ENCODE assay signal across 8 cellular contexts in the genomic region with DNA sequence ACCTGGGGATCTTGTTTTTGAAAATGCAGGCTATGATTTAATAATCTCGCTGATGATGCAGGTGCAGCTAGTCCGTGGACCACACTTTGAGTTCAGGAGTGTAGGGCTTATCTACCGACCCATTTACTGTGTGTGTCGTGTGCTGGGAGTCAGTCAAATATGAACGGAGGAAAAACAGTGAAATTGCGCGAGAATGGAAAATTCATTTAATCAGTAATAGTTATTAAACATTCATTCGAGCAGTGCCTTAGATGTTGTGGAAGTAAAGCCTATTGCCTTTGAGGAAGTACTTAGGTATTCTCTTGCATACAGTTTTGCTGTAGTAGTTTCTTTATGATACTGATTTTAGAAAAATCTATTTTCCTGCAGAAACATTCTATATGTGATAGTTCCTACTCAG. TPM values are rescaled to one million over a fixed set of nuclear protein-coding genes. Genes with fewer than 3 reads are reported as not detected.
DNase-seq lines count a peak whose midpoint lies in the region; ATAC-seq and TF ChIP-seq lines count a peak whose summit lies in the region.

No MANE protein-coding gene starts in this region.

- peak overlapping the region; percentile 85 for H3K27ac Mint-ChIP-seq in activated naive CD4-positive, alpha-beta T cell treated with anti-CD3 and anti-CD28 coated beads, Interleukin-2, amount 50 U/mL, for 24 hours

- no peak for TF ChIP-seq CTCF in right lobe of liver (IDR thresholded peaks at IDR 0.05)
- TF ChIP-seq CTCF in upper lobe of left lung (IDR thresholded peaks at IDR 0.05): no peak

- H3K27me3 Mint-ChIP-seq in activated naive CD4-positive, alpha-beta T cell treated with anti-CD3 and anti-CD28 coated beads, Interleukin-2, amount 50 U/mL, for 24 hours: no peaks in the 10 kb centered on the region

- peak overlapping the region; percentile 98 for H3K4me3 Mint-ChIP-seq in activated naive CD4-positive, alpha-beta T cell treated with anti-CD3 and anti-CD28 coated beads, Interleukin-2, amount 50 U/mL, for 24 hours

- H3K4me1 ChIP-seq in adipocyte (ENCODE audit: control insufficient read depth, insufficient read depth, low read length) (peaks cover 56% of the 10 kb centered on the region), right lobe of liver (peaks cover 0 to 34% (median 2%) of the 10 kb centered on the region in 4 donors), upper lobe of left lung (peaks cover 42 to 60% (median 46%) of the 10 kb centered on the region in 4 donors)

- intact Hi-C loops in right lobe of liver (cut with DNase I): loop anchor here in 1 of 2 donors (5.0 kb wide), 1 partner anchor 103 kb away; a partner anchor contains a TSS

- no peak for ATAC-seq in right lobe of liver
- no peak for ATAC-seq in upper lobe of left lung (ENCODE audit: low FRiP score in 2 of 2)

- H3K9ac ChIP-seq in adipocyte (ENCODE audit: low read length): peak overlapping the region; percentile 92

- H3K4me3 ChIP-seq in adipocyte (ENCODE audit: low read length) (peak overlapping the region; percentile 97), right lobe of liver (peak overlapping the region; percentile 50 to 76 (median 76)), upper lobe of left lung (peak overlapping the region; percentile 79 to 96 (median 92))

- H3K27me3 ChIP-seq in adipocyte (replicated peaks; ENCODE audit: control insufficient read depth, insufficient read depth, low read length): no peaks in the 10 kb centered on the region
- H3K27me3 ChIP-seq in right lobe of liver: no peaks in the 10 kb centered on the region
- H3K27me3 ChIP-seq in upper lobe of left lung: no peaks in the 10 kb centered on the region

- peaks cover 67% of the 10 kb centered on the region for H3K4me1 Mint-ChIP-seq in activated naive CD4-positive, alpha-beta T cell treated with anti-CD3 and anti-CD28 coated beads, Interleukin-2, amount 50 U/mL, for 24 hours

- no peak for TF ChIP-seq EP300 in upper lobe of left lung (IDR thresholded peaks at IDR 0.05)

- H3K27ac ChIP-seq in right lobe of liver (peak overlapping the region; percentile 90 to 96 (median 94)), upper lobe of left lung (peak overlapping the region; percentile 95 to 99 (median 97))

- H3K36me3 ChIP-seq in adipocyte (ENCODE audit: control insufficient read depth, insufficient read depth, low read length, severe bottlenecking) (no peaks in the 10 kb centered on the region), right lobe of liver (no peaks in the 10 kb centered on the region), upper lobe of left lung (no peaks in the 10 kb centered on the region)

- TF ChIP-seq POLR2A in right lobe of liver (IDR thresholded peaks at IDR 0.05) (no peak), upper lobe of left lung (IDR thresholded peaks at IDR 0.05) (no peak)

- H3K9me3 ChIP-seq in adipocyte (ENCODE audit: control insufficient read depth, low read length) (no peaks in the 10 kb centered on the region), right lobe of liver (no peaks in the 10 kb centered on the region), upper lobe of left lung (no peaks in the 10 kb centered on the region)

- no peaks in the 10 kb centered on the region for H3K36me3 Mint-ChIP-seq in activated naive CD4-positive, alpha-beta T cell treated with anti-CD3 and anti-CD28 coated beads, Interleukin-2, amount 50 U/mL, for 24 hours

- H3K9me3 Mint-ChIP-seq in activated naive CD4-positive, alpha-beta T cell treated with anti-CD3 and anti-CD28 coated beads, Interleukin-2, amount 50 U/mL, for 24 hours: no peaks in the 10 kb centered on the region

- WGBS in right lobe of liver (ENCODE audit: insufficient coverage, low coverage, low lambda C conversion rate, missing lambda C conversion rate): 2% methylated on average over 8 of the region's 8 CpGs
- 4% methylated on average over 8 of the region's 8 CpGs for WGBS in upper lobe of left lung, 2 donors

- no peak for DNase-seq in activated naive CD4-positive, alpha-beta T cell treated with anti-CD3 and anti-CD28 coated beads, Interleukin-2, amount 50 U/mL, for 16 hours
- DNase-seq in adipocyte (ENCODE audit: low read depth) (peak; percentile 23), right lobe of liver (no peak), upper lobe of left lung (no peak), NCI-H1930 (lab: John Stamatoyannopoulos, UW) (no peak), NCI-H2196 (lab: John Stamatoyannopoulos, UW; ENCODE audit: unreplicated experiment) (no peak), NCI-H345 treated with DMSO at 0.1 percent for 48 hours (lab: John Stamatoyannopoulos, UW; ENCODE audit: unreplicated experiment) (no peak)

RNA-seq across cellular contexts. Expression of a gene that starts 0.7 kb away (rescaled TPM):
- total RNA-seq in right lobe of liver (10 to 100 TPM; 10.9 to 15.1 (median 12.1) TPM), upper lobe of left lung (10 to 100 TPM in 2 of 6 donors, 1 to 10 TPM in 4; 8.3 to 19.1 (median 9.4) TPM)
